24 cellular contexts compared by ENCODE assay signal in genomic region chr14:105830171-105830570, GRCh38.
"Had no signal": no experiment of that assay in that cellular context is flagged by ENCODE, and none has a peak within 500 bp of the region (broad histone marks: within the 10 kb centered on the region; RNA-seq: fewer than 3 reads in every experiment).

No MANE protein-coding gene starts in this region.

- H3K36me3 ChIP-seq: colonic mucosa, esophagus muscularis mucosa, gastrocnemius medialis, sigmoid colon, thoracic aorta, vagina had no signal

- H3K4me1 Mint-ChIP-seq: activated naive CD8-positive, alpha-beta T cell treated with anti-CD3 and anti-CD28 coated beads for 36 hours; central memory CD8-positive, alpha-beta T cell; mesothelial cell of epicardium; natural killer cell; T-helper 17 cell had no signal

- H3K4me1 ChIP-seq: colonic mucosa, esophagus muscularis mucosa, gastrocnemius medialis, sigmoid colon, vagina had no signal

- H3K4me3 ChIP-seq: colonic mucosa, dorsolateral prefrontal cortex, esophagus muscularis mucosa, gastrocnemius medialis, sigmoid colon, smooth muscle cell, thoracic aorta, vagina had no signal

- H3K9me3 Mint-ChIP-seq: activated CD8-positive, alpha-beta T cell treated with anti-CD3 and anti-CD28 coated beads for 36 hours; activated T-helper 1 cell treated with anti-CD3 and anti-CD28 coated beads, Interleukin-12 subunit alpha, Interleukin-12 subunit beta, Interleukin-2, Interleukin-4 antibody, amounts not matched to agents 30 ng/mL and 10 ng/mL and 1 ng/mL, durations not matched to agents 14 hours and 24 hours and 36 hours; central memory CD8-positive, alpha-beta T cell; effector memory CD8-positive, alpha-beta T cell; natural killer cell had no signal

- DNase-seq: activated CD8-positive, alpha-beta T cell treated with anti-CD3 and anti-CD28 coated beads for 36 hours; activated naive CD8-positive, alpha-beta T cell treated with anti-CD3 and anti-CD28 coated beads for 36 hours; colonic mucosa; dorsolateral prefrontal cortex; effector memory CD8-positive, alpha-beta T cell; gastrocnemius medialis; hypothalamus; left ventricle myocardium superior; mammary epithelial cell; natural killer cell; retina; sigmoid colon; stimulated activated CD4-positive, alpha-beta T cell treated with anti-CD3 and anti-CD28 coated beads, Interleukin-15, amount 100 ng/mL, for 24 hours; stimulated activated naive CD4-positive, alpha-beta T cell; T-helper 17 cell had no signal

- H3K27ac ChIP-seq: colonic mucosa, dorsolateral prefrontal cortex, esophagus muscularis mucosa, gastrocnemius medialis, sigmoid colon, thoracic aorta, vagina, VCaP had no signal

- ATAC-seq: activated CD8-positive, alpha-beta T cell treated with anti-CD3 and anti-CD28 coated beads for 36 hours; effector memory CD8-positive, alpha-beta T cell; gastrocnemius medialis; left ventricle myocardium superior; natural killer cell; T-helper 17 cell had no signal

- H3K27me3 Mint-ChIP-seq: activated CD8-positive, alpha-beta T cell treated with anti-CD3 and anti-CD28 coated beads for 36 hours; type B pancreatic cell had no signal

- H3K27ac Mint-ChIP-seq: activated CD8-positive, alpha-beta T cell treated with anti-CD3 and anti-CD28 coated beads for 36 hours; activated naive CD8-positive, alpha-beta T cell treated with anti-CD3 and anti-CD28 coated beads for 36 hours; activated T-helper 1 cell treated with anti-CD3 and anti-CD28 coated beads, Interleukin-12 subunit alpha, Interleukin-12 subunit beta, Interleukin-2, Interleukin-4 antibody, amounts not matched to agents 30 ng/mL and 10 ng/mL and 1 ng/mL, durations not matched to agents 14 hours and 24 hours and 36 hours; effector memory CD8-positive, alpha-beta T cell; mesothelial cell of epicardium; natural killer cell; T-helper 17 cell; type B pancreatic cell had no signal

- H3K9me3 ChIP-seq: colonic mucosa, gastrocnemius medialis, sigmoid colon, thoracic aorta, vagina had no signal

- H3K36me3 Mint-ChIP-seq: activated naive CD8-positive, alpha-beta T cell treated with anti-CD3 and anti-CD28 coated beads for 36 hours; natural killer cell; type B pancreatic cell had no signal

- H3K4me2 ChIP-seq: smooth muscle cell had no signal

- H3K4me3 Mint-ChIP-seq: activated CD8-positive, alpha-beta T cell treated with anti-CD3 and anti-CD28 coated beads for 36 hours; activated naive CD8-positive, alpha-beta T cell treated with anti-CD3 and anti-CD28 coated beads for 36 hours; activated T-helper 1 cell treated with anti-CD3 and anti-CD28 coated beads, Interleukin-12 subunit alpha, Interleukin-12 subunit beta, Interleukin-2, Interleukin-4 antibody, amounts not matched to agents 30 ng/mL and 10 ng/mL and 1 ng/mL, durations not matched to agents 14 hours and 24 hours and 36 hours; central memory CD8-positive, alpha-beta T cell; effector memory CD8-positive, alpha-beta T cell; mesothelial cell of epicardium; natural killer cell; T-helper 17 cell; type B pancreatic cell had no signal

- H3K27me3 ChIP-seq: colonic mucosa, gastrocnemius medialis, vagina had no signal
